22 cellular contexts compared by ENCODE assay signal in the genomic region with DNA sequence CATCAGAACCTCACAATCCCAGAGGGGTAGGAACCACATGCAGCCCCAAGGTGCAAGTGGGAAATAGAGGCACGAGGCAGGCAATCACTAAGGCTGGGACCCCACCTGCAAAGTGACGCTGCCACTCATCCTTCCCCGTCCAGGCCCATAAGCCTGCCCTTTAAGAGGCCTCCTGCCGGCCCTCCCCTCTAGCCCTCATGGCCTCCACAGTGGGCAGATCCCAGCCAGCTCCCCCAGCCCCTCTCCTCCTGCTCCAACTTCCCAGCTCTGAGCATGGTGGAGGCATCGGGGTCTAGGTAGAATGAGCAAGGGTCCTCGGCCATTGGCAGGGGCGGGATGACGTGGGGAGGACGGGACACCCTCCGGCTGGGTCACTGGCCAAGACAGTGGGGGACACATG. TPM values are rescaled to one million over a fixed set of nuclear protein-coding genes. Genes with fewer than 3 reads are reported as not detected.
A peak's percentile ranks its signal among the peaks of the same experiment; 100 is the strongest.
DNase-seq lines count a peak whose midpoint lies in the region; ATAC-seq and TF ChIP-seq lines count a peak whose summit lies in the region.
"Had no signal": no experiment of that assay in that cellular context is flagged by ENCODE, and none has a peak within 500 bp of the region (broad histone marks: within the 10 kb centered on the region; RNA-seq: fewer than 3 reads in every experiment).

No MANE protein-coding gene starts in this region.

- H3K36me3 Mint-ChIP-seq in central memory CD8-positive, alpha-beta T cell (ENCODE audit: insufficient read depth) = peaks cover 22% of the 10 kb centered on the region

- H3K4me1 ChIP-seq in osteoblast (ENCODE audit: insufficient read depth, low read length) = peaks cover 6% of the 10 kb centered on the region
- H3K4me1 ChIP-seq: A549, BE2C had no signal

- H3K4me1 Mint-ChIP-seq in central memory CD8-positive, alpha-beta T cell = peaks cover 8% of the 10 kb centered on the region

- H3K9me3 ChIP-seq in osteoblast (ENCODE audit: low read depth, low read length) = peaks cover 2% of the 10 kb centered on the region

- no peak overlapping the region for H3K4me3 Mint-ChIP-seq in central memory CD8-positive, alpha-beta T cell
- H3K4me3 Mint-ChIP-seq: CD14-positive monocyte; CD4-positive, alpha-beta T cell had no signal

- peaks cover 17% of the 10 kb centered on the region for H3K9me3 Mint-ChIP-seq in central memory CD8-positive, alpha-beta T cell

- no peak for ATAC-seq in central memory CD8-positive, alpha-beta T cell (replicated peaks; ENCODE audit: extremely low read depth, poor library complexity, severe bottlenecking)
- ATAC-seq: A549 had no signal

- no peaks in the 10 kb centered on the region for H3K27me3 ChIP-seq in osteoblast (ENCODE audit: insufficient read depth, low read length)
- H3K27me3 ChIP-seq: BE2C; BLaER1 treated with 17β-estradiol and CSF1 and Interleukin-3, amounts not matched to agents 10 nM and 100 nM had no signal

- no peak overlapping the region for H3K27ac ChIP-seq in osteoblast (ENCODE audit: low read depth, low read length)
- H3K27ac ChIP-seq: A549; BLaER1 treated with 17β-estradiol and CSF1 and Interleukin-3, amounts not matched to agents 10 nM and 100 nM; GM23248 had no signal

- peaks cover 3% of the 10 kb centered on the region for H3K36me3 ChIP-seq in osteoblast (ENCODE audit: insufficient read depth, low read length)
- H3K36me3 ChIP-seq: BE2C had no signal

- no peak overlapping the region for H2AFZ ChIP-seq in osteoblast (ENCODE audit: low read length)
- H2AFZ ChIP-seq: GM23248 had no signal

- TF ChIP-seq CTCF in osteoblast (IDR thresholded peaks at IDR 0.05; ENCODE audit: extremely low read depth, low read depth, low read length) = no peak

- no peaks in the 10 kb centered on the region for H3K27me3 Mint-ChIP-seq in central memory CD8-positive, alpha-beta T cell
- H3K27me3 Mint-ChIP-seq: CD4-positive, alpha-beta T cell had no signal

- no peak overlapping the region for H3K4me2 ChIP-seq in osteoblast (ENCODE audit: insufficient read depth, low read length)
- H3K4me2 ChIP-seq: A549; BLaER1 treated with 17β-estradiol and CSF1 and Interleukin-3, amounts not matched to agents 10 nM and 100 nM had no signal

- peaks cover 32% of the 10 kb centered on the region for H3K79me2 ChIP-seq in osteoblast (ENCODE audit: insufficient read depth, low read length)

- no peaks in the 10 kb centered on the region for H4K20me1 ChIP-seq in osteoblast (ENCODE audit: insufficient read depth, low read length)
- H4K20me1 ChIP-seq: BLaER1 treated with 17β-estradiol and CSF1 and Interleukin-3, amounts not matched to agents 10 nM and 100 nM had no signal

- H3K27ac Mint-ChIP-seq in central memory CD8-positive, alpha-beta T cell (ENCODE audit: low read depth) = peak overlapping the region; percentile 100
- H3K27ac Mint-ChIP-seq: CD14-positive monocyte had no signal

- no peak for DNase-seq in central memory CD8-positive, alpha-beta T cell (ENCODE audit: low spot score in 2 of 2)
- DNase-seq in mesenteric fat pad (ENCODE audit: low spot score) (peak; percentile 84), osteoblast (ENCODE audit: insufficient read length, low spot score, missing footprints) (peak; percentile 55), D341Med (ENCODE audit: low spot score) (no peak), SW 1271 (lab: John Stamatoyannopoulos, UW) (no peak), T1000 (lab: John Stamatoyannopoulos, UW) (no peak)
- DNase-seq in activated CD8-positive, alpha-beta memory T cell treated with anti-CD3 and anti-CD28 coated beads for 24 hours = no peak
- DNase-seq: 8988T; ACHN; AML-193; BE2C; Calu3; CD4-positive, alpha-beta T cell; COR-L47; DMS153; DND-41; GM23248; H7; HCEC 1CT had no signal

- no peak overlapping the region for H3K4me3 ChIP-seq in osteoblast (ENCODE audit: insufficient read depth, low read length)
- H3K4me3 ChIP-seq: A549, GM23248 had no signal

RNA-seq across cellular contexts. Expression of a gene that starts 2.7 kb away (rescaled TPM):
- total RNA-seq in mesenteric fat pad (34.8 TPM), osteoblast (49.8 and 60.4 TPM in 2 replicates)

RNA-seq across cellular contexts. Expression of a gene that starts 36.2 kb away (rescaled TPM):
- total RNA-seq in mesenteric fat pad (3.5 TPM), osteoblast (6.5 and 8.3 TPM in 2 replicates)
- total RNA-seq: Calu3 had no signal

RNA-seq across cellular contexts. Expression of a gene that starts 55.3 kb away (rescaled TPM):
- total RNA-seq in mesenteric fat pad = 8.3 TPM
- 11.9 and 12.7 TPM in 2 replicates for total RNA-seq in osteoblast

Comparison
In these comparisons a context has a peak if more than half of its experiments do, and no peak if none do; other contexts are left out.
1. DNase-seq: peak in mesenteric fat pad (single experiment) and osteoblast (single experiment); none in central memory CD8-positive, alpha-beta T cell (0 of 2), D341Med (single experiment), SW 1271 (0 of 2), activated CD8-positive, alpha-beta memory T cell treated with anti-CD3 and anti-CD28 coated beads for 24 hours (single experiment) and T1000 (single experiment).